Comparison of ENCODE assay signal across 24 cellular contexts in the genomic region with DNA sequence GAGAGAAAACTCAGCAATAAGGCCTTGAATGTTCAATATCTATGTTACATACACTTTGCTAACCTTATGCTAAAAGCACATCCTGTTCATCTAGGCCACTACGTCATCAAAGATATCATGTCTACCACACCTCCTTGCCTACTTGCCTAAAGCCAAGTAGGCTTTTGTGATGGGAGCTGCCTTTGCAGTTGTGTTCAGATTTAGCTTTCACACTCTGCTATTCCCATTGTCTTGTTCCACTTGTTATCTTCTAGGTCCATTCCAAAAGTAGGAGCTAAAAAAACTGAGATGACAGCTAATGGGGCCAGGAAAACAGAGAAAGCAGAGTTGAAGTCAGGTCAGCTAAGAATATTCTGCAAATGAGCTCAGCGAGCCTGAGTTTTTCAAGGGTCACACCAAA.
"Had no signal": no experiment of that assay in that cellular context is flagged by ENCODE, and none has a peak within 500 bp of the region (broad histone marks: within the 10 kb centered on the region; RNA-seq: fewer than 3 reads in every experiment).

No MANE protein-coding gene starts in this region.

- H3K4me3 Mint-ChIP-seq: activated CD4-positive, alpha-beta memory T cell treated with anti-CD3 and anti-CD28 coated beads, Interleukin-2, amount 10 ng/mL, durations not matched to agents 7 days and 5 days; activated CD4-positive, alpha-beta T cell treated with anti-CD3 and anti-CD28 coated beads for 36 hours; activated naive CD4-positive, alpha-beta T cell treated with anti-CD3 and anti-CD28 coated beads for 36 hours; activated naive CD8-positive, alpha-beta T cell; activated T-helper 17 cell treated with anti-CD3 and anti-CD28 coated beads, Interleukin-2, amount 50 U/mL, for 72 hours had no signal

- DNase-seq: activated CD4-positive, alpha-beta memory T cell treated with anti-CD3 and anti-CD28 coated beads, Interleukin-2, amount 10 ng/mL, durations not matched to agents 7 days and 5 days; activated CD4-positive, alpha-beta T cell treated with anti-CD3 and anti-CD28 coated beads for 36 hours; activated CD4-positive, alpha-beta T cell treated with anti-CD3 and anti-CD28 coated beads, Interleukin-2, amount 50 U/mL, for 1 hour; activated gamma-delta T cell; activated naive CD4-positive, alpha-beta T cell treated with anti-CD3 and anti-CD28 coated beads for 36 hours; activated T-cell treated with anti-CD3 and anti-CD28 coated beads for 4 hours; activated T-cell treated with anti-CD3 and anti-CD28 coated beads, Interleukin-2, amount 50 U/mL, for 48 hours; amygdala; MG63; MV-4-11; NCI-H1092 treated with DMSO at 0.1 percent for 48 hours; NCI-H1417 treated with DMSO at 0.1 percent for 48 hours; NCI-H1694; NCI-H2029 treated with DMSO at 0.1 percent for 48 hours; NCI-H345; NCI-H510A; NCI-H526 treated with DMSO at 0.1 percent for 48 hours; NCI-H82; SJCRH30; SK-N-SH; T-helper 1 cell had no signal

- H3K36me3 Mint-ChIP-seq: activated naive CD8-positive, alpha-beta T cell had no signal

- H3K36me3 ChIP-seq: MG63, SJCRH30 had no signal

- H3K9me3 ChIP-seq: MG63, SJCRH30, SK-N-SH had no signal

- H3K27ac ChIP-seq: SJCRH30, VCaP had no signal

- H3K27me3 Mint-ChIP-seq: activated CD4-positive, alpha-beta memory T cell treated with anti-CD3 and anti-CD28 coated beads, Interleukin-2, amount 10 ng/mL, durations not matched to agents 7 days and 5 days had no signal

- H3K4me1 ChIP-seq: SJCRH30 had no signal

- H3K27me3 ChIP-seq: MG63, SJCRH30 had no signal

- H3K4me3 ChIP-seq: MG63, SJCRH30 had no signal

- H3K27ac Mint-ChIP-seq: activated CD4-positive, alpha-beta memory T cell treated with anti-CD3 and anti-CD28 coated beads, Interleukin-2, amount 10 ng/mL, durations not matched to agents 7 days and 5 days; activated CD4-positive, alpha-beta T cell treated with anti-CD3 and anti-CD28 coated beads for 36 hours; activated naive CD4-positive, alpha-beta T cell treated with anti-CD3 and anti-CD28 coated beads for 36 hours; activated naive CD8-positive, alpha-beta T cell; activated T-helper 17 cell treated with anti-CD3 and anti-CD28 coated beads, Interleukin-2, amount 50 U/mL, for 72 hours had no signal

- ATAC-seq: activated CD4-positive, alpha-beta T cell treated with anti-CD3 and anti-CD28 coated beads for 36 hours; activated T-helper 17 cell treated with anti-CD3 and anti-CD28 coated beads, Interleukin-2, amount 50 U/mL, for 72 hours had no signal

- H3K9me3 Mint-ChIP-seq: activated CD4-positive, alpha-beta memory T cell treated with anti-CD3 and anti-CD28 coated beads, Interleukin-2, amount 10 ng/mL, durations not matched to agents 7 days and 5 days; activated naive CD4-positive, alpha-beta T cell treated with anti-CD3 and anti-CD28 coated beads for 36 hours; activated T-helper 17 cell treated with anti-CD3 and anti-CD28 coated beads, Interleukin-2, amount 50 U/mL, for 72 hours had no signal

- H3K4me1 Mint-ChIP-seq: activated CD4-positive, alpha-beta memory T cell treated with anti-CD3 and anti-CD28 coated beads, Interleukin-2, amount 10 ng/mL, durations not matched to agents 7 days and 5 days; activated CD4-positive, alpha-beta T cell treated with anti-CD3 and anti-CD28 coated beads for 36 hours; activated T-helper 17 cell treated with anti-CD3 and anti-CD28 coated beads, Interleukin-2, amount 50 U/mL, for 72 hours had no signal
